Comparison of ENCODE assay signal across 8 cellular contexts in genomic region chr12:132189378-132190011, GRCh38. TPM values are rescaled to one million over a fixed set of nuclear protein-coding genes. Genes with fewer than 3 reads are reported as not detected.
DNase-seq lines count a peak whose midpoint lies in the region; ATAC-seq and TF ChIP-seq lines count a peak whose summit lies in the region.

No MANE protein-coding gene starts in this region.

- no peak for TF ChIP-seq RAD21 in Ishikawa (IDR thresholded peaks at IDR 0.05; ENCODE audit: low read depth)
- no peak for TF ChIP-seq RAD21 in SK-N-SH (IDR thresholded peaks at IDR 0.05; ENCODE audit: low read length)

- H4K20me1 ChIP-seq in SK-N-SH (ENCODE audit: insufficient read depth), result no peaks in the 10 kb centered on the region

- H3K79me2 ChIP-seq in SK-N-SH (ENCODE audit: insufficient read depth) (no peaks in the 10 kb centered on the region), parathyroid adenoma (no peaks in the 10 kb centered on the region)

- peaks cover 23 to 29% of the 10 kb centered on the region in 2 donors for H3K36me3 Mint-ChIP-seq in activated naive CD4-positive, alpha-beta T cell treated with anti-CD3 and anti-CD28 coated beads, Interleukin-2, amount 50 U/mL, for 72 hours

- peak overlapping the region in 1 of 2 donors; percentile 61 for H3K27ac Mint-ChIP-seq in activated naive CD4-positive, alpha-beta T cell treated with anti-CD3 and anti-CD28 coated beads, Interleukin-2, amount 50 U/mL, for 72 hours

- peak; percentile 89 for DNase-seq in DMS53 (lab: John Stamatoyannopoulos, UW)
- DNase-seq in SK-N-SH, result peak; percentile 64
- DNase-seq in activated naive CD4-positive, alpha-beta T cell treated with anti-CD3 and anti-CD28 coated beads, Interleukin-2, amount 50 U/mL, for 72 hours (ENCODE audit: low spot score in 2 of 2), result peak; percentile 91 to 93
- DNase-seq in Right ventricle myocardium superior, result peak; percentile 96
- peak; percentile 83 to 94 for DNase-seq in tibial artery

- CTCF ChIA-PET in SK-N-SH (lab: Yijun Ruan, JAX), result interaction anchor here (1.2 to 1.9 kb wide), 3 partner anchors 36 to 226 kb away, joined by 4 to 5 read pairs (median 4); no protein-coding TSS in a partner anchor

- ATAC-seq in GM21528 (IDR thresholded peaks at IDR 0.05; ENCODE audit: low FRiP score, unreplicated experiment), result peak; percentile 87
- ATAC-seq in activated naive CD4-positive, alpha-beta T cell treated with anti-CD3 and anti-CD28 coated beads, Interleukin-2, amount 50 U/mL, for 72 hours, result peak; percentile 91 to 97
- peak; percentile 98 for ATAC-seq in Right ventricle myocardium superior (ENCODE audit: poor library complexity)

- H2AFZ ChIP-seq in SK-N-SH (ENCODE audit: low read depth) (peak overlapping the region; percentile 30; the same call in 1 of the 2 replicates), parathyroid adenoma (peak overlapping the region; percentile 96)

- no peaks in the 10 kb centered on the region for H3K9me3 ChIP-seq in SK-N-SH
- no peaks in the 10 kb centered on the region for H3K9me3 ChIP-seq in parathyroid adenoma (ENCODE audit: control insufficient read depth, low read length)
- peaks cover 0 to 43% (median 18%) of the 10 kb centered on the region in 3 donors for H3K9me3 ChIP-seq in tibial artery

- TF ChIP-seq CTCF in SK-N-SH (IDR thresholded peaks at IDR 0.05) (no peak), parathyroid adenoma (IDR thresholded peaks at IDR 0.05) (no peak), tibial artery (IDR thresholded peaks at IDR 0.05) (no peak)

- TF ChIP-seq EP300 in Ishikawa (IDR thresholded peaks at IDR 0.05; ENCODE audit: borderline replicate concordance) (no peak; the same call in 1 of the 2 replicates), SK-N-SH (IDR thresholded peaks at IDR 0.05; ENCODE audit: borderline replicate concordance in 1 of 2, low read depth in 1 of 2, low read length in 1 of 2) (no peak)

- H3K9ac ChIP-seq in SK-N-SH (no peak overlapping the region), parathyroid adenoma (peak overlapping the region; percentile 72)

- peak overlapping the region in 1 of 2 experiments; percentile 21; a peak in 3 of 4 replicates for H3K4me3 ChIP-seq in SK-N-SH (ENCODE audit: low read depth in 2 of 2, low read length in 1 of 2)
- H3K4me3 ChIP-seq in parathyroid adenoma (ENCODE audit: low read depth, low read length), result peak overlapping the region; percentile 61
- H3K4me3 ChIP-seq in tibial artery, result peak overlapping the region; percentile 55 to 65

- H3K27me3 ChIP-seq in SK-N-SH (ENCODE audit: insufficient read depth), result peaks cover 100% of the 10 kb centered on the region
- H3K27me3 ChIP-seq in parathyroid adenoma (ENCODE audit: control insufficient read depth, insufficient read depth, low read length), result no peaks in the 10 kb centered on the region
- peaks cover 0 to 5% of the 10 kb centered on the region in 2 donors for H3K27me3 ChIP-seq in tibial artery

- H3K27ac ChIP-seq in SK-N-SH (ENCODE audit: low read depth in 2 of 2, low read length in 1 of 2), result no peak overlapping the region
- peak overlapping the region; percentile 78 for H3K27ac ChIP-seq in parathyroid adenoma
- H3K27ac ChIP-seq in tibial artery, result peak overlapping the region; percentile 54 to 70

- POLR2A ChIA-PET in SK-N-SH (lab: Yijun Ruan, JAX), result no interaction called here

- intact Hi-C loops in Right ventricle myocardium superior (cut with DNase I) (no loop called here), tibial artery (cut with DNase I; ENCODE audit: low total_unique reads) (no loop called here)

- H3F3A ChIP-seq in SK-N-SH (replicated peaks; ENCODE audit: insufficient read depth), result no peaks in the 10 kb centered on the region

- WGBS in SK-N-SH (ENCODE audit: low lambda C conversion rate), result 8% methylated on average over 10 of the region's 69 CpGs

- H3K9me2 ChIP-seq in SK-N-SH, result no peaks in the 10 kb centered on the region

- H3K4me1 ChIP-seq in SK-N-SH (ENCODE audit: control insufficient read depth in 1 of 2, insufficient read depth in 2 of 2, low read depth in 1 of 2, low read length in 1 of 2) (peaks cover 0 to 3% of the 10 kb centered on the region in 2 experiments; a peak in 1 of 4 replicates), parathyroid adenoma (peaks cover 7% of the 10 kb centered on the region), tibial artery (peaks cover 0 to 21% (median 15%) of the 10 kb centered on the region in 4 donors)

- H3K4me2 ChIP-seq in SK-N-SH (peak overlapping the region; percentile 68; the same call in 1 of the 2 replicates), parathyroid adenoma (ENCODE audit: low read length) (peak overlapping the region; percentile 97)

- H3K36me3 ChIP-seq in SK-N-SH (replicated peaks in 1 of 2; ENCODE audit: control insufficient read depth in 1 of 2, insufficient read depth in 2 of 2, low read length in 1 of 2) (no peaks in the 10 kb centered on the region), parathyroid adenoma (ENCODE audit: control insufficient read depth, insufficient read depth, low read length) (no peaks in the 10 kb centered on the region), tibial artery (no peaks in the 10 kb centered on the region)

- H3K9me3 Mint-ChIP-seq in activated naive CD4-positive, alpha-beta T cell treated with anti-CD3 and anti-CD28 coated beads, Interleukin-2, amount 50 U/mL, for 72 hours, result peaks cover 7 to 12% of the 10 kb centered on the region in 2 donors

TF ChIP-seq in Ishikawa, 13 proteins besides CTCF, POLR2A, EP300 and RAD21:
- TF ChIP-seq YY1 (IDR thresholded peaks at IDR 0.05; ENCODE audit: low read depth) (no peak), EGR1 (IDR thresholded peaks at IDR 0.05) (no peak), USF1 (IDR thresholded peaks at IDR 0.05) (peak; percentile 8; the same call in 1 of the 2 replicates), NFIC (IDR thresholded peaks at IDR 0.05) (no peak), MAX (IDR thresholded peaks at IDR 0.05) (peak; percentile 92), TAF1 (IDR thresholded peaks at IDR 0.05; ENCODE audit: low read depth) (no peak), TEAD4 (IDR thresholded peaks at IDR 0.05) (no peak), CREB1 (IDR thresholded peaks at IDR 0.05; ENCODE audit: low read depth) (0 out of 2 replicates have a peak, but pooled peaks have one; percentile 25)

TF ChIP-seq in SK-N-SH, 30 proteins besides CTCF, POLR2A, EP300 and RAD21:
- TF ChIP-seq USF2 (IDR thresholded peaks at IDR 0.05; ENCODE audit: borderline replicate concordance, low read depth, low read length), result no peak
- TF ChIP-seq TAF1 (IDR thresholded peaks at IDR 0.05; ENCODE audit: borderline replicate concordance, low read depth, low read length), result no peak
- no peak for TF ChIP-seq TEAD4 (IDR thresholded peaks at IDR 0.05; ENCODE audit: borderline replicate concordance, insufficient read depth)
- TF ChIP-seq SMC3 (IDR thresholded peaks at IDR 0.05; ENCODE audit: low read depth, low read length), result no peak
- TF ChIP-seq EZH2phosphoT487 (IDR thresholded peaks at IDR 0.05; ENCODE audit: borderline replicate concordance, low read depth), result no peak

RNA-seq across cellular contexts. Expression of gene NOC4L, which starts 45.2 kb away (rescaled TPM):
- polyA plus RNA-seq in SK-N-SH (2012; rRNA removed), result 8.3 and 12.9 TPM in 2 replicates
- 5.0 and 8.1 TPM in 2 replicates for polyA plus RNA-seq in SK-N-SH (2012; cell fraction: cytosol; rRNA removed)
- polyA plus RNA-seq in SK-N-SH (2012; cell fraction: nucleus; rRNA removed), result 17.1 and 25.2 TPM in 2 replicates
- 10 to 100 TPM; 21.0 to 29.3 TPM for total RNA-seq in activated naive CD4-positive, alpha-beta T cell treated with anti-CD3 and anti-CD28 coated beads, Interleukin-2, amount 50 U/mL, for 72 hours
- total RNA-seq in Right ventricle myocardium superior, result 9.5 TPM

RNA-seq across cellular contexts. Expression of gene DDX51, which starts 45.4 kb away (rescaled TPM):
- 14.4 and 17.3 TPM in 2 replicates for polyA plus RNA-seq in SK-N-SH (2012; rRNA removed)
- 4.5 and 5.9 TPM in 2 replicates for polyA plus RNA-seq in SK-N-SH (2012; cell fraction: cytosol; rRNA removed)
- 65.1 and 90.9 TPM in 2 replicates for polyA plus RNA-seq in SK-N-SH (2012; cell fraction: nucleus; rRNA removed)
- total RNA-seq in activated naive CD4-positive, alpha-beta T cell treated with anti-CD3 and anti-CD28 coated beads, Interleukin-2, amount 50 U/mL, for 72 hours, result 10 to 100 TPM; 22.0 to 34.5 TPM
- 10.3 TPM for total RNA-seq in Right ventricle myocardium superior

Comparison
In these comparisons a context has a peak if more than half of its experiments do, and no peak if none do; other contexts are left out.
1. H3K27ac ChIP-seq: peak in parathyroid adenoma (single experiment) and tibial artery (2 of 2); none in SK-N-SH (0 of 2).
2. Peak in every context shown above with its lines, with median percentiles within 50 percentile points of each other: DNase-seq and ATAC-seq.